Comparison of ENCODE assay signal across 8 cellular contexts in genomic region chr4:101018836-101019235, GRCh38.
DNase-seq lines count a peak whose midpoint lies in the region; ATAC-seq, FAIRE-seq and TF ChIP-seq lines count a peak whose summit lies in the region.

No MANE protein-coding gene starts in this region.

- H3K36me3 Mint-ChIP-seq in memory B cell = peaks cover 2% of the 10 kb centered on the region
- H3K36me3 Mint-ChIP-seq in CD14-positive monocyte = peaks cover 14 to 18% of the 10 kb centered on the region in 2 donors

- intact Hi-C loops in CD14-positive monocyte (cut with micrococcal nuclease) (no loop called here), testis (cut with DNase I; ENCODE audit: low total_unique reads) (no loop called here)

- H3K9me3 Mint-ChIP-seq in memory B cell = no peaks in the 10 kb centered on the region
- peaks cover 0 to 5% (median 0%) of the 10 kb centered on the region in 7 donors for H3K9me3 Mint-ChIP-seq in CD14-positive monocyte

- WGBS in testis, 2 donors = 87 to 88% methylated on average over 5 of the region's 5 CpGs

- H3K27me3 Mint-ChIP-seq in memory B cell (peaks cover 7% of the 10 kb centered on the region), CD14-positive monocyte (ENCODE audit: low read depth in 3 of 3) (peaks cover 0 to 2% (median 1%) of the 10 kb centered on the region in 3 donors)

- H3K9me3 ChIP-seq in KOPT-K1 (ENCODE audit: insufficient read depth, low read length, poor library complexity, severe bottlenecking) = no peaks in the 10 kb centered on the region
- no peaks in the 10 kb centered on the region for H3K9me3 ChIP-seq in testis

- H3K4me3 ChIP-seq in testis = no peak overlapping the region

- H3K4me1 ChIP-seq in testis = peaks cover 7% of the 10 kb centered on the region

- peak overlapping the region; percentile 56 for H3K27ac Mint-ChIP-seq in memory B cell
- no peak overlapping the region for H3K27ac Mint-ChIP-seq in CD14-positive monocyte

- TF ChIP-seq POLR2A in testis (IDR thresholded peaks at IDR 0.05) = no peak

- H3K4me1 Mint-ChIP-seq in memory B cell = peaks cover 30% of the 10 kb centered on the region
- H3K4me1 Mint-ChIP-seq in CD14-positive monocyte = peaks cover 24% of the 10 kb centered on the region

- no peaks in the 10 kb centered on the region for H3K27me3 ChIP-seq in testis

- FAIRE-seq in urothelium cell line (lab: Jason Lieb, UNC) = no peak

- H3K27ac ChIP-seq in KOPT-K1 (ENCODE audit: low read depth, low read length, poor library complexity, severe bottlenecking) (peak overlapping the region; percentile 34), testis (no peak overlapping the region)

- no peak for TF ChIP-seq CTCF in CD14-positive monocyte (IDR thresholded peaks at IDR 0.05)
- no peak for TF ChIP-seq CTCF in testis (IDR thresholded peaks at IDR 0.05)

- H3K36me3 ChIP-seq in KOPT-K1 (ENCODE audit: insufficient read depth, low read length) (no peaks in the 10 kb centered on the region), testis (ENCODE audit: low read depth, missing control alignments) (no peaks in the 10 kb centered on the region)

- peak overlapping the region; percentile 9 for H3K4me3 Mint-ChIP-seq in memory B cell
- H3K4me3 Mint-ChIP-seq in CD14-positive monocyte = no peak overlapping the region

- ATAC-seq in GM18868 (IDR thresholded peaks at IDR 0.05; ENCODE audit: unreplicated experiment) (peak; percentile 57), HG02610 (IDR thresholded peaks at IDR 0.05; ENCODE audit: unreplicated experiment) (peak; percentile 61), memory B cell (ENCODE audit: low read depth) (peak; percentile 92)

- peak; percentile 19 to 46 for DNase-seq in memory B cell (ENCODE audit: low spot score in 2 of 2)
- no peak for DNase-seq in nucleus accumbens (lab: John Stamatoyannopoulos, UW)
- no peak for DNase-seq in CD14-positive monocyte (ENCODE audit: low spot score)
- DNase-seq in testis = no peak
- no peak for DNase-seq in urothelium cell line (ENCODE audit: low spot score)

Comparison
In these comparisons a context has a peak if more than half of its experiments do, and no peak if none do; other contexts are left out.
1. DNase-seq: peak in memory B cell (2 of 2); none in nucleus accumbens (0 of 56), CD14-positive monocyte (single experiment), testis (single experiment) and urothelium cell line (single experiment).
2. Peak in every context shown above with its lines, with median percentiles within 50 percentile points of each other: ATAC-seq.